ENCODE assay signal across 8 cellular contexts in the genomic region with DNA sequence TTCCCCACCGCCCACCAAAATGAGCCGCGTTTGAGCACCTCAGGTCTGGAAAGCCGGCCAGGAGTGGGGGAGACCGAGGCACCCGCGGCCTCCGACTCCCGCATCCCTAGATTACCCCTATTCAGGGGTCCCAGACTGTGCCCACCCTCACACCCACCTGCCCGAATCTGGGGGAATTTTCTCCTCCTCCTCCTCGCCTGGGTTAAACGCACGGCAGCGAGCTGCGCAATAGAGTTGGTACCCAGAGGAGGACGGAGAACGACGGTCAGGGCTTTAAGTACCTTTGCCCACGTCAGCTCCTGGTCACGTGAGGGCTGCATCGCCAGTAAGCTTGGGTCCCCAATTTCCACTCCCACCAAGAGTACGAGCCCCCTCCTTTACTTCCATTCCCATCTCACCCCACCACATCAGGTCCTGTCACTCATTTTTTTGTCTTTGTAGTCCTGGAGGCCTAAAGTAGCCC. TPM values are rescaled to one million over a fixed set of nuclear protein-coding genes. Genes with fewer than 3 reads are reported as not detected.
DNase-seq lines count a peak whose midpoint lies in the region; ATAC-seq and TF ChIP-seq lines count a peak whose summit lies in the region.

A gene (minus strand): TSS at position 250 of the 463 bp plus-strand sequence. CDS start 2,262 bp downstream, outside the sequence.

- WGBS in urinary bladder: 2% methylated on average over 22 of the region's 22 CpGs

- peak within 1 kb of the TSS; percentile 45 for H3K27ac ChIP-seq in KOPT-K1 (ENCODE audit: low read depth, low read length, poor library complexity, severe bottlenecking)
- peak within 1 kb of the TSS; percentile 67 for H3K27ac ChIP-seq in urinary bladder (ENCODE audit: low read depth)

- CTCF ChIA-PET in activated CD4-positive, alpha-beta memory T cell treated with anti-CD3 and anti-CD28 coated beads for 36 hours (lab: Charles Lee): no interaction called here

- H3K36me3 ChIP-seq in KOPT-K1 (ENCODE audit: insufficient read depth, low read length): no peaks in the 10 kb centered on the region
- H3K36me3 ChIP-seq in urinary bladder (ENCODE audit: insufficient read depth): no peaks in the 10 kb centered on the region

- no peaks in the 10 kb centered on the region for H3K36me3 Mint-ChIP-seq in activated CD4-positive, alpha-beta memory T cell treated with anti-CD3 and anti-CD28 coated beads for 36 hours
- H3K36me3 Mint-ChIP-seq in naive B cell: peaks cover 0 to 7% of the 10 kb centered on the region in 2 donors

- no peaks in the 10 kb centered on the region for H3K9me3 ChIP-seq in KOPT-K1 (ENCODE audit: insufficient read depth, low read length, poor library complexity, severe bottlenecking)

- H3K4me3 ChIP-seq in AG09309 (ENCODE audit: control insufficient read depth, low read depth, low read length) (peak within 1 kb of the TSS; percentile 60), urinary bladder (ENCODE audit: low read depth, low read length) (peak within 1 kb of the TSS; percentile 67)

- H3K4me3 Mint-ChIP-seq in activated CD4-positive, alpha-beta memory T cell treated with anti-CD3 and anti-CD28 coated beads for 36 hours: peak within 1 kb of the TSS; percentile 74
- peak within 1 kb of the TSS; percentile 81 to 95 (median 90) for H3K4me3 Mint-ChIP-seq in naive B cell

- POLR2A ChIA-PET in activated CD4-positive, alpha-beta memory T cell treated with anti-CD3 and anti-CD28 coated beads for 36 hours (lab: Charles Lee): no interaction called here

- peak; percentile 65 for ATAC-seq in GM18907 (IDR thresholded peaks at IDR 0.05; ENCODE audit: unreplicated experiment)
- ATAC-seq in naive B cell (ENCODE audit: low read depth in 2 of 2): peak; percentile 37 to 58

- H3K27me3 Mint-ChIP-seq in activated CD4-positive, alpha-beta memory T cell treated with anti-CD3 and anti-CD28 coated beads for 36 hours: no peaks in the 10 kb centered on the region
- peaks cover 0 to 28% (median 0%) of the 10 kb centered on the region in 3 donors for H3K27me3 Mint-ChIP-seq in naive B cell

- peak; percentile 23 for DNase-seq in AG09309 (ENCODE audit: low read depth)
- peak; percentile 14 for DNase-seq in activated CD4-positive, alpha-beta memory T cell treated with anti-CD3 and anti-CD28 coated beads for 36 hours
- peak; percentile 61 for DNase-seq in fibroblast of the conjunctiva (ENCODE audit: low read depth)
- peak; percentile 6 for DNase-seq in naive B cell
- DNase-seq in HUDEP-2 (lab: John Stamatoyannopoulos, UW; ENCODE audit: unreplicated experiment in 76 of 76): no peak

- intact Hi-C loops in activated CD4-positive, alpha-beta memory T cell treated with anti-CD3 and anti-CD28 coated beads for 36 hours (cut with micrococcal nuclease): loop anchor here (10.0 kb wide), 1 partner anchor 95 kb away; no protein-coding TSS in a partner anchor

- no peaks in the 10 kb centered on the region for H3K9me3 Mint-ChIP-seq in activated CD4-positive, alpha-beta memory T cell treated with anti-CD3 and anti-CD28 coated beads for 36 hours
- H3K9me3 Mint-ChIP-seq in naive B cell: no peaks in the 10 kb centered on the region

- H3K27ac Mint-ChIP-seq in activated CD4-positive, alpha-beta memory T cell treated with anti-CD3 and anti-CD28 coated beads for 36 hours: peak within 1 kb of the TSS; percentile 2
- peak within 1 kb of the TSS in 4 of 6 donors; percentile 72 to 91 (median 75) for H3K27ac Mint-ChIP-seq in naive B cell

- peaks cover 18% of the 10 kb centered on the region for H3K4me1 Mint-ChIP-seq in activated CD4-positive, alpha-beta memory T cell treated with anti-CD3 and anti-CD28 coated beads for 36 hours (ENCODE audit: low read depth)
- peaks cover 13 to 14% (median 13%) of the 10 kb centered on the region in 3 donors for H3K4me1 Mint-ChIP-seq in naive B cell

- H3K4me1 ChIP-seq in urinary bladder (ENCODE audit: insufficient read depth): no peaks in the 10 kb centered on the region

- no peak for TF ChIP-seq CTCF in AG09309 (IDR thresholded peaks at IDR 0.05; ENCODE audit: control insufficient read depth, insufficient read depth, low read depth, low read length, missing control alignments)

RNA-seq across cellular contexts. Expression of the gene that starts here (rescaled TPM):
- total RNA-seq in activated CD4-positive, alpha-beta memory T cell treated with anti-CD3 and anti-CD28 coated beads for 36 hours: 1 to 10 TPM; 8.7 to 9.7 TPM
- polyA plus RNA-seq in naive B cell (ENCODE audit: low read depth in 6 of 6) (1 to 10 TPM; 1.9 to 5.0 (median 3.3) TPM), urinary bladder (42.8 TPM)
- total RNA-seq in urinary bladder: 76.9 TPM

Comparison
In these comparisons a context has a peak if more than half of its experiments do, and no peak if none do; other contexts are left out.
1. DNase-seq: peak in AG09309 (single experiment), activated CD4-positive, alpha-beta memory T cell treated with anti-CD3 and anti-CD28 coated beads for 36 hours (single experiment), fibroblast of the conjunctiva (single experiment) and naive B cell (single experiment); none in HUDEP-2 (0 of 76).